8 cellular contexts compared by ENCODE assay signal in the genomic region with DNA sequence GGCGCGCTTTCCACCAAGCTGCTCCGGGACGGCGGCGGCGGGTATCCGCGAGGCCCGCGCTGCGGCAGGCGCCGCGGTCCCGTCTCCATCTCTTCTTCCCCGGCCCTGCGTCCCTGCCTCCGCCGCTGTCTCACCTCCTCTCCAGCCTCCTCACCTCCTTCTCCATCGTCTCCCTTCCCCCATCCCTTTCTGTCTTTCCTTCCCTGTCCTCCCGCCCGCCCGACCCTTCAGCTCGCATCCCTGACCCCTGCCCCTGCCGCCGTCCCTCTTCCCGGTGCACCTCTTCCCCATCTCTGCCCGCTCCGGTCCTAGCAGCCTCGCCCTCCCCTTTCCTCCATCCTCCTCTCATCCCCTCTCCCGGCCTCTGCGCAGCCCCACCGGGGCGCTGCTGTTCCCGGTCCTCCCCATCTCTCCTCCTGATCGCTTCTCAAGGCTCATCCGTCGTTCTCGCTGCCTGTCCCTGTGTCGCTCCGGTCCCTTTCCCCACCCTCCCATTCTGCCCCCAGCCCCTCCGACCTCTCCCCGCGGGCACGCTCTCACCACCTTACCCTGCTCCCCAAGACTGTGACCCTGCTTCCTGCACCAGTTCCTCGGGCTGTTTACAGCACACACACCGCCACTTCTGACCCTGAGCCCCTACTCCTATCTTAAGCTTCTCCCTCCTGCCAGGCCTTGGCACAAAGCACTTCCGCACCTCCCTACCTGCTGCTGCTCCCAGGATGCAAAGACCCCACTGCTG. TPM values are rescaled to one million over a fixed set of nuclear protein-coding genes. Genes with fewer than 3 reads are reported as not detected.
A peak's percentile ranks its signal among the peaks of the same experiment; 100 is the strongest.
DNase-seq lines count a peak whose midpoint lies in the region; ATAC-seq, FAIRE-seq and TF ChIP-seq lines count a peak whose summit lies in the region.

No MANE protein-coding gene starts in this region.

- H3K27ac Mint-ChIP-seq in T-helper 2 cell treated with Interferon-gamma antibody and Interleukin-4, amounts not matched to agents 5 μg/mL and 100 μg/mL, for 36 hours, result peak overlapping the region; percentile 96

- peaks cover 10% of the 10 kb centered on the region for H3K36me3 ChIP-seq in GM06990 (ENCODE audit: control insufficient read depth, insufficient read depth, low read length)
- no peaks in the 10 kb centered on the region for H3K36me3 ChIP-seq in esophagus (ENCODE audit: control insufficient read depth in 2 of 2, insufficient read depth in 2 of 2, low read length in 1 of 2)
- H3K36me3 ChIP-seq in neuronal stem cell (replicated peaks in 1 of 2; ENCODE audit: control insufficient read depth in 2 of 2, insufficient read depth in 2 of 2, low read length in 2 of 2), result no peaks in the 10 kb centered on the region

- no peak for FAIRE-seq in GM12892 (lab: Jason Lieb, UNC)

- peak overlapping the region; percentile 90 for H2AFZ ChIP-seq in neuronal stem cell (ENCODE audit: low read length)

- no peak overlapping the region for H4K8ac ChIP-seq in neuronal stem cell (ENCODE audit: low read depth, low read length)

- no peaks in the 10 kb centered on the region for H3K27me3 Mint-ChIP-seq in T-helper 2 cell treated with Interferon-gamma antibody and Interleukin-4, amounts not matched to agents 5 μg/mL and 100 μg/mL, for 36 hours (ENCODE audit: low read depth)

- H3K9me3 Mint-ChIP-seq in T-helper 2 cell treated with Interferon-gamma antibody and Interleukin-4, amounts not matched to agents 5 μg/mL and 100 μg/mL, for 36 hours, result no peaks in the 10 kb centered on the region

- H3K4me1 ChIP-seq in esophagus (ENCODE audit: control insufficient read depth in 2 of 2, insufficient read depth in 2 of 2, low read length in 1 of 2), result peaks cover 0 to 6% of the 10 kb centered on the region in 2 donors
- peaks cover 18 to 22% of the 10 kb centered on the region in 2 donors for H3K4me1 ChIP-seq in neuronal stem cell (ENCODE audit: control insufficient read depth in 2 of 2, insufficient read depth in 1 of 2, low read depth in 1 of 2, low read length in 2 of 2)

- H2BK5ac ChIP-seq in neuronal stem cell (ENCODE audit: low read length), result peak overlapping the region; percentile 97

- peak overlapping the region; percentile 43 for H2BK12ac ChIP-seq in neuronal stem cell (ENCODE audit: low read length)

- H4K91ac ChIP-seq in neuronal stem cell (ENCODE audit: low read depth, low read length, poor library complexity), result no peak overlapping the region

- H3K36me3 Mint-ChIP-seq in T-helper 2 cell treated with Interferon-gamma antibody and Interleukin-4, amounts not matched to agents 5 μg/mL and 100 μg/mL, for 36 hours (ENCODE audit: low read depth), result peaks cover 8% of the 10 kb centered on the region

- WGBS in esophagus, 2 donors, result 1% methylated on average over 28 to 49 of the region's 49 CpGs
- no CpG with 5 or more reads among the region's 49 CpGs for WGBS in neuronal stem cell (ENCODE audit: extremely low coverage in 2 of 2, insufficient read length in 2 of 2, insufficient replicate concordance in 1 of 2), 2 donors

- H3K14ac ChIP-seq in neuronal stem cell (ENCODE audit: low read length), result peak overlapping the region; percentile 66

- H3K9me3 ChIP-seq in esophagus (ENCODE audit: control insufficient read depth in 2 of 2, insufficient read depth in 1 of 2, low read depth in 1 of 2, low read length in 1 of 2) (no peaks in the 10 kb centered on the region), neuronal stem cell (replicated peaks in 1 of 2; ENCODE audit: control insufficient read depth in 2 of 2, insufficient read depth in 1 of 2, low read depth in 1 of 2, low read length in 2 of 2) (no peaks in the 10 kb centered on the region)

- H2BK15ac ChIP-seq in neuronal stem cell (ENCODE audit: low read length), result peak overlapping the region; percentile 75

- peak overlapping the region; percentile 98 for H2AK5ac ChIP-seq in neuronal stem cell (ENCODE audit: low read depth, low read length)

- H3K27me3 ChIP-seq in GM06990 (replicated peaks; ENCODE audit: control insufficient read depth, insufficient read depth, low read length), result no peaks in the 10 kb centered on the region
- no peaks in the 10 kb centered on the region for H3K27me3 ChIP-seq in esophagus (ENCODE audit: control insufficient read depth in 1 of 2, insufficient read depth in 2 of 2, low read length in 2 of 2)
- no peaks in the 10 kb centered on the region for H3K27me3 ChIP-seq in neuronal stem cell (ENCODE audit: control insufficient read depth in 3 of 3, insufficient read depth in 3 of 3, low read depth in 1 of 3, low read length in 3 of 3)

- H3K4me3 Mint-ChIP-seq in T-helper 2 cell treated with Interferon-gamma antibody and Interleukin-4, amounts not matched to agents 5 μg/mL and 100 μg/mL, for 36 hours, result peak overlapping the region; percentile 98

- TF ChIP-seq CTCF in GM06990 (IDR thresholded peaks at IDR 0.05; ENCODE audit: insufficient read depth, low read length, poor library complexity, severe bottlenecking), result no peak

- DNase-seq in GM06990 (ENCODE audit: extremely low read depth, insufficient read length) (peak; percentile 52), neuronal stem cell (ENCODE audit: low spot score) (no peak), mesenteric fat pad (ENCODE audit: low spot score) (no peak), GM12892 (ENCODE audit: insufficient read length) (no peak)
- DNase-seq in T-helper 2 cell treated with Interferon-gamma antibody and Interleukin-4, amounts not matched to agents 5 μg/mL and 100 μg/mL, for 36 hours (ENCODE audit: low spot score), result peak; percentile 7

- H2BK120ac ChIP-seq in neuronal stem cell (ENCODE audit: low read depth, low read length), result peak overlapping the region; percentile 81

- H3K4ac ChIP-seq in neuronal stem cell (ENCODE audit: low read length), result peak overlapping the region; percentile 17

- no peak for TF ChIP-seq POLR2A in GM12892 (IDR thresholded peaks at IDR 0.05; ENCODE audit: low read depth, low read length)

- ATAC-seq in HG03066 (IDR thresholded peaks at IDR 0.05; ENCODE audit: low read depth, unreplicated experiment), result peak; percentile 1
- no peak for ATAC-seq in GM21390 (IDR thresholded peaks at IDR 0.05; ENCODE audit: unreplicated experiment)

- H3K4me3 ChIP-seq in GM06990 (replicated peaks; ENCODE audit: low read depth, low read length) (peak overlapping the region; percentile 87), esophagus (ENCODE audit: low read depth in 1 of 2, low read length in 2 of 2) (peak overlapping the region; percentile 58 to 86), neuronal stem cell (ENCODE audit: low read length in 2 of 2) (peak overlapping the region; percentile 70 to 84)

- H3K23ac ChIP-seq in neuronal stem cell (ENCODE audit: low read depth, low read length, poor library complexity), result peak overlapping the region; percentile 95

- H3K9ac ChIP-seq in neuronal stem cell (ENCODE audit: low read depth, low read length, poor library complexity), result peak overlapping the region; percentile 83

- peak overlapping the region; percentile 94 for H3K18ac ChIP-seq in neuronal stem cell (ENCODE audit: low read length)

- peaks cover 11% of the 10 kb centered on the region for H3K79me1 ChIP-seq in neuronal stem cell (ENCODE audit: low read depth, low read length)

- H3K4me1 Mint-ChIP-seq in T-helper 2 cell treated with Interferon-gamma antibody and Interleukin-4, amounts not matched to agents 5 μg/mL and 100 μg/mL, for 36 hours (ENCODE audit: low read depth), result peaks cover 18% of the 10 kb centered on the region

- no peak overlapping the region for H3K27ac ChIP-seq in esophagus (ENCODE audit: low read depth in 2 of 2, low read length in 1 of 2)
- peak overlapping the region; percentile 72 for H3K27ac ChIP-seq in neuronal stem cell (replicated peaks; ENCODE audit: low read length)

- H3K4me2 ChIP-seq in neuronal stem cell (ENCODE audit: insufficient read depth, low read length, poor library complexity, severe bottlenecking), result peak overlapping the region; percentile 76

RNA-seq across cellular contexts. Expression of a gene that starts 0.8 kb away (rescaled TPM):
- 1 to 10 TPM; 2.9 to 4.4 TPM for polyA plus RNA-seq in esophagus
- polyA plus RNA-seq in neuronal stem cell (2013, experiment 1 of 2), result 9.7 TPM
- polyA plus RNA-seq in neuronal stem cell (2013, experiment 2 of 2), result 9.5 TPM
- total RNA-seq in mesenteric fat pad, result 37.6 TPM
- 4.7 TPM for polyA plus RNA-seq in GM12892 (2012; ENCODE audit: missing spikeins)

RNA-seq across cellular contexts. Expression of a gene that starts 52.7 kb away (rescaled TPM):
- 1 to 10 TPM; 2.2 to 2.8 TPM for polyA plus RNA-seq in esophagus
- 5.4 TPM for polyA plus RNA-seq in neuronal stem cell (2013, experiment 1 of 2)
- polyA plus RNA-seq in neuronal stem cell (2013, experiment 2 of 2), result 6.0 TPM
- 29.0 TPM for total RNA-seq in mesenteric fat pad
- polyA plus RNA-seq in GM12892 (2012; ENCODE audit: missing spikeins), result 50.2 TPM

Comparison
In these comparisons a context has a peak if more than half of its experiments do, and no peak if none do; other contexts are left out.
1. DNase-seq: peak in GM06990 (single experiment) and T-helper 2 cell treated with Interferon-gamma antibody and Interleukin-4, amounts not matched to agents 5 μg/mL and 100 μg/mL, for 36 hours (single experiment); none in neuronal stem cell (single experiment), mesenteric fat pad (single experiment) and GM12892 (single experiment).
2. Peak in every context shown above with its lines, with median percentiles within 50 percentile points of each other: H3K4me3 ChIP-seq.